In genomic region chr15:50182233-50183013, GRCh38 we compare ENCODE assay signal across 8 cellular contexts. TPM values are rescaled to one million over a fixed set of nuclear protein-coding genes. Genes with fewer than 3 reads are reported as not detected.
DNase-seq lines count a peak whose midpoint lies in the region; ATAC-seq and TF ChIP-seq lines count a peak whose summit lies in the region.

No MANE protein-coding gene starts in this region.

- no peak for TF ChIP-seq CTCF in BE2C (IDR thresholded peaks at IDR 0.05; ENCODE audit: low read depth, low read length)

- H3K9me3 ChIP-seq in BE2C: no peaks in the 10 kb centered on the region

- H3K4me1 ChIP-seq in BE2C: no peaks in the 10 kb centered on the region; the same call in 1 of the 2 replicates

- DNase-seq in BE2C (no peak), T follicular helper cell (ENCODE audit: low read depth) (peak; percentile 8), left kidney (ENCODE audit: low read depth, low spot score) (peak; percentile 80), globus pallidus (ENCODE audit: low spot score) (no peak)
- peak; percentile 17 for DNase-seq in central memory CD4-positive, alpha-beta T cell
- DNase-seq in stimulated activated CD4-positive, alpha-beta T cell treated with anti-CD3 and anti-CD28 coated beads, TNF-alpha, amount 100 ng/mL, for 24 hours (ENCODE audit: low read depth in 3 of 3): peak in 2 of 3 experiments; percentile 6 to 56

- H3K4me3 ChIP-seq in BE2C (ENCODE audit: low read depth, low read length): peak overlapping the region; percentile 47

- peak; percentile 37 for ATAC-seq in GM19043 (IDR thresholded peaks at IDR 0.05; ENCODE audit: low read depth, unreplicated experiment)
- peak; percentile 32 for ATAC-seq in HG03565 (IDR thresholded peaks at IDR 0.05; ENCODE audit: unreplicated experiment)

- H3K36me3 ChIP-seq in BE2C: no peaks in the 10 kb centered on the region

- peaks cover 43% of the 10 kb centered on the region for H3K27me3 ChIP-seq in BE2C

RNA-seq across cellular contexts. Expression of gene SLC27A2, which starts 0.4 kb away (rescaled TPM):
- not detected for polyA plus RNA-seq in BE2C (2012; ENCODE audit: insufficient read depth, insufficient read length, low read depth)

Comparison
In these comparisons a context has a peak if more than half of its experiments do, and no peak if none do; other contexts are left out.
1. DNase-seq: peak in T follicular helper cell (single experiment), central memory CD4-positive, alpha-beta T cell (single experiment), left kidney (single experiment) and stimulated activated CD4-positive, alpha-beta T cell treated with anti-CD3 and anti-CD28 coated beads, TNF-alpha, amount 100 ng/mL, for 24 hours (2 of 3); none in BE2C (single experiment) and globus pallidus (single experiment).